ENCODE assay signal across 1 cellular context in the genomic region with DNA sequence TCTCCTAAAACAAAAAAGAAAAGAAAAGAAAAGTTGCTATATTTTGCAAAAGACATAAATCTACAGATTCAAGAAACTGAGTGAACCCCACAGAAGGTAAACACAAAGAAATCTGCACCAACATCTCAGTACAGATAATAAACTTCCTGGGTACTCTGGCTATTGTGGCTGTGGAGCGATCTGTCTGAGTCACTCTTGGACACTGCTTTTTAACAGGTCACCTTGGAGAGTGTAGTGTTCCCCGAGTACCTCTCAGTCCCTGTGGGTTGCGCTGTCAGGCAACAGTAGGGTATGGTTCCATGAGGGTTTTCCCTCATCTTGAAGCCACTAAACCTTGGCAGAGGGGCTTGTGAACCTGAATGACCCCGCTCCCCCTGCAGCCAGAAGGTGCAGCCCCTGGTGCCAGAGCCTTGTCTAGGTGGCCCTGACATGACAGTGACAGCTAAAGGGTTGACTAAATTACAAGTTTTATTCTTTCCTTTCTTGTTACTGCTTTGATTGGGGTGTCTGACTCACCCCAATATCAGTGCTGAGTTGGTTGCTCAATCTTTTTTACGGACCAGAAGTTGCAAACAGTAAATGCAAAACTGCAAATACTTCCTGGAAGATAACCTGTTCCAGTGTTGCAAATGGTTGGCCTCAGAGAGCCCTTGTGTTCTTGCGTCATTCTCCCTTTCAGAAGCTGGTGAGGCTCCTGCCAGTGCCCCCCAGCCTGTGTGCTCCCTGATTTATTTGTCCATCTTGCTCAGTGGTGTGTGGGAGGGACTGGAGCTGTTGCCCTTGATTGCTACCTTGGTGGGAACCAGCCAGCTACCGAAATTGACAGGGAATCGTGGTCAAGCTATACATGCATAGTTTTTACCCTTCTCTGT.
TF ChIP-seq lines count a peak whose summit lies in the region.

No MANE protein-coding gene starts in this region.

TF ChIP-seq in HepG2, 621 proteins besides CTCF, POLR2A, EP300 and RAD21 (continued from another document and continues in another):
- no peak for TF ChIP-seq ZSCAN5A (CRISPR knock-in tag; IDR thresholded peaks at IDR 0.05; ENCODE audit: borderline replicate concordance)
- no peak for TF ChIP-seq NR3C1 (CRISPR knock-in tag; IDR thresholded peaks at IDR 0.05)
- TF ChIP-seq, protein P1, sequence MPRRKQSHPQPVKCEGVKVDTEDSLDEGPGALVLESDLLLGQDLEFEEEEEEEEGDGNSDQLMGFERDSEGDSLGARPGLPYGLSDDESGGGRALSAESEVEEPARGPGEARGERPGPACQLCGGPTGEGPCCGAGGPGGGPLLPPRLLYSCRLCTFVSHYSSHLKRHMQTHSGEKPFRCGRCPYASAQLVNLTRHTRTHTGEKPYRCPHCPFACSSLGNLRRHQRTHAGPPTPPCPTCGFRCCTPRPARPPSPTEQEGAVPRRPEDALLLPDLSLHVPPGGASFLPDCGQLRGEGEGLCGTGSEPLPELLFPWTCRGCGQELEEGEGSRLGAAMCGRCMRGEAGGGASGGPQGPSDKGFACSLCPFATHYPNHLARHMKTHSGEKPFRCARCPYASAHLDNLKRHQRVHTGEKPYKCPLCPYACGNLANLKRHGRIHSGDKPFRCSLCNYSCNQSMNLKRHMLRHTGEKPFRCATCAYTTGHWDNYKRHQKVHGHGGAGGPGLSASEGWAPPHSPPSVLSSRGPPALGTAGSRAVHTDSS (CRISPR knock-in tag; conservative IDR thresholded peaks at IDR 0.05), result no peak
- TF ChIP-seq ZNF142 (CRISPR knock-in tag; IDR thresholded peaks at IDR 0.05), result no peak
- TF ChIP-seq DZIP1 (CRISPR knock-in tag; IDR thresholded peaks at IDR 0.05), result no peak
- TF ChIP-seq, protein P2, sequence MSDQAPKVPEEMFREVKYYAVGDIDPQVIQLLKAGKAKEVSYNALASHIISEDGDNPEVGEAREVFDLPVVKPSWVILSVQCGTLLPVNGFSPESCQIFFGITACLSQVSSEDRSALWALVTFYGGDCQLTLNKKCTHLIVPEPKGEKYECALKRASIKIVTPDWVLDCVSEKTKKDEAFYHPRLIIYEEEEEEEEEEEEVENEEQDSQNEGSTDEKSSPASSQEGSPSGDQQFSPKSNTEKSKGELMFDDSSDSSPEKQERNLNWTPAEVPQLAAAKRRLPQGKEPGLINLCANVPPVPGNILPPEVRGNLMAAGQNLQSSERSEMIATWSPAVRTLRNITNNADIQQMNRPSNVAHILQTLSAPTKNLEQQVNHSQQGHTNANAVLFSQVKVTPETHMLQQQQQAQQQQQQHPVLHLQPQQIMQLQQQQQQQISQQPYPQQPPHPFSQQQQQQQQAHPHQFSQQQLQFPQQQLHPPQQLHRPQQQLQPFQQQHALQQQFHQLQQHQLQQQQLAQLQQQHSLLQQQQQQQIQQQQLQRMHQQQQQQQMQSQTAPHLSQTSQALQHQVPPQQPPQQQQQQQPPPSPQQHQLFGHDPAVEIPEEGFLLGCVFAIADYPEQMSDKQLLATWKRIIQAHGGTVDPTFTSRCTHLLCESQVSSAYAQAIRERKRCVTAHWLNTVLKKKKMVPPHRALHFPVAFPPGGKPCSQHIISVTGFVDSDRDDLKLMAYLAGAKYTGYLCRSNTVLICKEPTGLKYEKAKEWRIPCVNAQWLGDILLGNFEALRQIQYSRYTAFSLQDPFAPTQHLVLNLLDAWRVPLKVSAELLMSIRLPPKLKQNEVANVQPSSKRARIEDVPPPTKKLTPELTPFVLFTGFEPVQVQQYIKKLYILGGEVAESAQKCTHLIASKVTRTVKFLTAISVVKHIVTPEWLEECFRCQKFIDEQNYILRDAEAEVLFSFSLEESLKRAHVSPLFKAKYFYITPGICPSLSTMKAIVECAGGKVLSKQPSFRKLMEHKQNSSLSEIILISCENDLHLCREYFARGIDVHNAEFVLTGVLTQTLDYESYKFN (CRISPR knock-in tag; conservative IDR thresholded peaks at IDR 0.05), result peak; percentile 56; the same call in 1 of the 2 replicates
- no peak for TF ChIP-seq MTA1 (CRISPR knock-in tag; IDR thresholded peaks at IDR 0.05; ENCODE audit: borderline replicate concordance)
- TF ChIP-seq ZMYM2 (CRISPR knock-in tag; IDR thresholded peaks at IDR 0.05), result no peak
- no peak for TF ChIP-seq ZNF124 (CRISPR knock-in tag; IDR thresholded peaks at IDR 0.05)
- TF ChIP-seq, protein P3, sequence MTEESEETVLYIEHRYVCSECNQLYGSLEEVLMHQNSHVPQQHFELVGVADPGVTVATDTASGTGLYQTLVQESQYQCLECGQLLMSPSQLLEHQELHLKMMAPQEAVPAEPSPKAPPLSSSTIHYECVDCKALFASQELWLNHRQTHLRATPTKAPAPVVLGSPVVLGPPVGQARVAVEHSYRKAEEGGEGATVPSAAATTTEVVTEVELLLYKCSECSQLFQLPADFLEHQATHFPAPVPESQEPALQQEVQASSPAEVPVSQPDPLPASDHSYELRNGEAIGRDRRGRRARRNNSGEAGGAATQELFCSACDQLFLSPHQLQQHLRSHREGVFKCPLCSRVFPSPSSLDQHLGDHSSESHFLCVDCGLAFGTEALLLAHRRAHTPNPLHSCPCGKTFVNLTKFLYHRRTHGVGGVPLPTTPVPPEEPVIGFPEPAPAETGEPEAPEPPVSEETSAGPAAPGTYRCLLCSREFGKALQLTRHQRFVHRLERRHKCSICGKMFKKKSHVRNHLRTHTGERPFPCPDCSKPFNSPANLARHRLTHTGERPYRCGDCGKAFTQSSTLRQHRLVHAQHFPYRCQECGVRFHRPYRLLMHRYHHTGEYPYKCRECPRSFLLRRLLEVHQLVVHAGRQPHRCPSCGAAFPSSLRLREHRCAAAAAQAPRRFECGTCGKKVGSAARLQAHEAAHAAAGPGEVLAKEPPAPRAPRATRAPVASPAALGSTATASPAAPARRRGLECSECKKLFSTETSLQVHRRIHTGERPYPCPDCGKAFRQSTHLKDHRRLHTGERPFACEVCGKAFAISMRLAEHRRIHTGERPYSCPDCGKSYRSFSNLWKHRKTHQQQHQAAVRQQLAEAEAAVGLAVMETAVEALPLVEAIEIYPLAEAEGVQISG (CRISPR knock-in tag; IDR thresholded peaks at IDR 0.05), result peak; percentile 18; the same call in 1 of the 2 replicates
- TF ChIP-seq TRIM24 (CRISPR knock-in tag; IDR thresholded peaks at IDR 0.05), result no peak
- TF ChIP-seq SNAI1 (CRISPR knock-in tag; IDR thresholded peaks at IDR 0.05; ENCODE audit: borderline replicate concordance), result no peak
- no peak for TF ChIP-seq NFATC3 (CRISPR knock-in tag; IDR thresholded peaks at IDR 0.05)
- no peak for TF ChIP-seq SALL2 (CRISPR knock-in tag; IDR thresholded peaks at IDR 0.05)
- no peak for TF ChIP-seq ZNF414 (CRISPR knock-in tag; IDR thresholded peaks at IDR 0.05)
- TF ChIP-seq GMEB1 (CRISPR knock-in tag; IDR thresholded peaks at IDR 0.05; ENCODE audit: borderline replicate concordance), result no peak; the same call in 1 of the 2 replicates
- TF ChIP-seq, protein P4, sequence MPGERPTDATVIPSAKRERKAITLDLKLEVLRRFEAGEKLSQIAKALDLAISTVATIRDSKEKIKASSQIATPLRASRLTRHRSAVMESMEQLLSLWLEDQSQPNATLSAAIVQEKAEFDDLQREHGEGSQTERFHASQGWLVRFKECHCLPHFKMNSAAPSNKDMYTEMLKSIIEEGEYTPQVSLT (CRISPR knock-in tag; IDR thresholded peaks at IDR 0.05; ENCODE audit: borderline replicate concordance, low read depth), result no peak
- TF ChIP-seq KLF16 (CRISPR knock-in tag; IDR thresholded peaks at IDR 0.05), result peak in 1 of 2 experiments; percentile 31; a peak in 1 of 4 replicates
- no peak for TF ChIP-seq ZNF562 (CRISPR knock-in tag; IDR thresholded peaks at IDR 0.05; ENCODE audit: borderline replicate concordance)
- TF ChIP-seq YEATS2 (CRISPR knock-in tag; IDR thresholded peaks at IDR 0.05; ENCODE audit: borderline replicate concordance), result no peak
- TF ChIP-seq ZNF430 (CRISPR knock-in tag; IDR thresholded peaks at IDR 0.05), result 0 out of 2 replicates have a peak, but pooled peaks have one; percentile 32
- no peak for TF ChIP-seq JARID2 (CRISPR knock-in tag; IDR thresholded peaks at IDR 0.05; ENCODE audit: insufficient replicate concordance)
- no peak for TF ChIP-seq ZNF496 (CRISPR knock-in tag; IDR thresholded peaks at IDR 0.05; ENCODE audit: insufficient replicate concordance)
- TF ChIP-seq ZC3H4 (CRISPR knock-in tag; IDR thresholded peaks at IDR 0.05; ENCODE audit: borderline replicate concordance), result no peak
- no peak for TF ChIP-seq SOX6 (IDR thresholded peaks at IDR 0.05)
- peak; percentile 81 for TF ChIP-seq SOX6 (CRISPR knock-in tag; IDR thresholded peaks at IDR 0.05)
- peak; percentile 26; the same call in 1 of the 2 replicates for TF ChIP-seq RXRA (CRISPR knock-in tag; IDR thresholded peaks at IDR 0.05)
